29 cellular contexts compared by ENCODE assay signal in genomic region chr10:116185199-116185598, GRCh38.
"Had no signal": no experiment of that assay in that cellular context is flagged by ENCODE, and none has a peak within 500 bp of the region (broad histone marks: within the 10 kb centered on the region; RNA-seq: fewer than 3 reads in every experiment).

No MANE protein-coding gene starts in this region.

- ATAC-seq: heart right ventricle, left colon, left lung, natural killer cell, right cardiac atrium, sciatic nerve had no signal

- H3K27ac Mint-ChIP-seq: mesothelial cell of epicardium; naive B cell; natural killer cell; nephron progenitor cell; progenitor cell of endocrine pancreas; stimulated activated naive CD8-positive, alpha-beta T cell treated with anti-CD3 and anti-CD28 coated beads, Interleukin-15, Interleukin-2, amounts not matched to agents 100 ng/mL and 50 ng/mL, for 24 hours had no signal

- H3K4me3 ChIP-seq: heart right ventricle, hepatocyte, left lung, lung, ovary, skin epidermis, suprapubic skin, thoracic aorta, tibial artery, upper lobe of right lung, uterus had no signal

- H3K9me3 Mint-ChIP-seq: mesothelial cell of epicardium; nephron progenitor cell; stimulated activated naive CD8-positive, alpha-beta T cell treated with anti-CD3 and anti-CD28 coated beads, Interleukin-15, Interleukin-2, amounts not matched to agents 100 ng/mL and 50 ng/mL, for 24 hours had no signal

- H3K36me3 ChIP-seq: heart right ventricle, left lung, ovary, suprapubic skin, thoracic aorta, tibial artery, upper lobe of right lung, uterus had no signal

- H3K4me1 Mint-ChIP-seq: naive B cell, natural killer cell had no signal

- H3K27ac ChIP-seq: heart right ventricle, hepatocyte, left lung, ovary, skin epidermis, suprapubic skin, thoracic aorta, tibial artery, upper lobe of right lung, uterus had no signal

- H3K4me1 ChIP-seq: heart right ventricle, left lung, suprapubic skin, tibial artery, upper lobe of right lung, uterus had no signal

- H3K27me3 Mint-ChIP-seq: naive B cell had no signal

- H3K4me3 Mint-ChIP-seq: mesothelial cell of epicardium; naive B cell; natural killer cell; nephron progenitor cell; stimulated activated naive CD8-positive, alpha-beta T cell treated with anti-CD3 and anti-CD28 coated beads, Interleukin-15, Interleukin-2, amounts not matched to agents 100 ng/mL and 50 ng/mL, for 24 hours had no signal

- H3K27me3 ChIP-seq: heart right ventricle, hepatocyte, left lung, ovary, suprapubic skin, tibial artery, upper lobe of right lung, uterus had no signal

- H3K9me3 ChIP-seq: heart right ventricle, left lung, ovary, suprapubic skin, thoracic aorta, tibial artery, upper lobe of right lung, uterus had no signal

- DNase-seq: heart right ventricle; islet precursor cell; left colon; left lung; mesendoderm; naive B cell; natural killer cell; nephron progenitor cell; ovary; retina; right cardiac atrium; stimulated activated CD4-positive, alpha-beta T cell treated with anti-CD3 and anti-CD28 coated beads, Interleukin-12 subunit alpha, Interleukin-12 subunit beta, amount 100 ng/mL, for 4 hours; stimulated activated CD4-positive, alpha-beta T cell treated with anti-CD3 and anti-CD28 coated beads, Interleukin-15, amount 100 ng/mL, for 24 hours; stimulated activated CD4-positive, alpha-beta T cell treated with anti-CD3 and anti-CD28 coated beads, Interleukin-2, amount 100 ng/mL, for 24 hours; stimulated activated CD4-positive, alpha-beta T cell treated with anti-CD3 and anti-CD28 coated beads, Interleukin-4, amount 100 ng/mL, for 1 hour; stimulated activated naive CD4-positive, alpha-beta T cell; tibial artery; trophoblast cell; upper lobe of right lung; uterus had no signal

- H3K36me3 Mint-ChIP-seq: mesothelial cell of epicardium, naive B cell, natural killer cell had no signal
